1 cellular context compared by ENCODE assay signal in the genomic region with DNA sequence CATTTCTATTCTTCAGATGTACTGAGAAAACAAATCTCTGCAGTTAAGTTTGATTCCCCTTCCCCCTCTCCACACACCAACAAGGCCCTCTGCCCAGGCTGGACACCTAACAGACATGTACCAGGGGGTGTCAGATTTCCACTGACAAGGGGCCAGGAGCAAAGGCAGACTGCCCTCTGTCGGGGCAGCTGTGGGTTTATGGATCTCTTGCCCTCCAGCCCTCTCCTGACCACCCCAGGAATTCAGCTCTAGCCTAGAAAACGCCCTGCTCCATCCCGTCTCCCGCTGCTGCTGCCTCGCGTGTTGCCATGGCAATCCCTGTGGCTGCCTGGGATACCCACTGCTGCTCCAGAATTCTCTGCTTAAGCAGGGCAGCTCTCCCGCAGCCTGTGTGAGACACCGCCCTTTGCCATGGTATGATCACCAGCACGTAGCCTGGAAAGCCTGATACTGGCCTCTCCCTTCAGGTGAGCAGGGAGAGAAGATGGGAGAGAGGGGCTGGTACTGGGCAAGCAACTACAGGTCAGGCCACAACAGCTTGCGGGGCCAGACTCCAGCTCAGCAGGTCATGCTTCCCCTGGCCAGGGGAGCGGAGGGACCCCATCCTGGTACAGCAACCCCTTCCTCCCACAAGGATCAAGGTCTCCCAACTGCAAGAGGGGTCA.
TF ChIP-seq lines count a peak whose summit lies in the region.

No MANE protein-coding gene starts in this region.

TF ChIP-seq in K562, 482 proteins besides CTCF, POLR2A, EP300 and RAD21:
- TF ChIP-seq, protein P1, sequence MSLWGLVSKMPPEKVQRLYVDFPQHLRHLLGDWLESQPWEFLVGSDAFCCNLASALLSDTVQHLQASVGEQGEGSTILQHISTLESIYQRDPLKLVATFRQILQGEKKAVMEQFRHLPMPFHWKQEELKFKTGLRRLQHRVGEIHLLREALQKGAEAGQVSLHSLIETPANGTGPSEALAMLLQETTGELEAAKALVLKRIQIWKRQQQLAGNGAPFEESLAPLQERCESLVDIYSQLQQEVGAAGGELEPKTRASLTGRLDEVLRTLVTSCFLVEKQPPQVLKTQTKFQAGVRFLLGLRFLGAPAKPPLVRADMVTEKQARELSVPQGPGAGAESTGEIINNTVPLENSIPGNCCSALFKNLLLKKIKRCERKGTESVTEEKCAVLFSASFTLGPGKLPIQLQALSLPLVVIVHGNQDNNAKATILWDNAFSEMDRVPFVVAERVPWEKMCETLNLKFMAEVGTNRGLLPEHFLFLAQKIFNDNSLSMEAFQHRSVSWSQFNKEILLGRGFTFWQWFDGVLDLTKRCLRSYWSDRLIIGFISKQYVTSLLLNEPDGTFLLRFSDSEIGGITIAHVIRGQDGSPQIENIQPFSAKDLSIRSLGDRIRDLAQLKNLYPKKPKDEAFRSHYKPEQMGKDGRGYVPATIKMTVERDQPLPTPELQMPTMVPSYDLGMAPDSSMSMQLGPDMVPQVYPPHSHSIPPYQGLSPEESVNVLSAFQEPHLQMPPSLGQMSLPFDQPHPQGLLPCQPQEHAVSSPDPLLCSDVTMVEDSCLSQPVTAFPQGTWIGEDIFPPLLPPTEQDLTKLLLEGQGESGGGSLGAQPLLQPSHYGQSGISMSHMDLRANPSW (CRISPR knock-in tag; IDR thresholded peaks at IDR 0.05) = no peak
- no peak for TF ChIP-seq NFE2 (IDR thresholded peaks at IDR 0.05; ENCODE audit: low read depth)
- TF ChIP-seq ZNF124 (CRISPR knock-in tag; IDR thresholded peaks at IDR 0.05) = no peak
- peak; percentile 62 for TF ChIP-seq RFX1 (IDR thresholded peaks at IDR 0.05)
- TF ChIP-seq ZNF507 (tag; conservative IDR thresholded peaks at IDR 0.05) = no peak
- no peak for TF ChIP-seq POLR3A (IDR thresholded peaks at IDR 0.05; ENCODE audit: borderline replicate concordance, extremely low read depth, insufficient read depth, insufficient read length)
- TF ChIP-seq SMARCB1 (IDR thresholded peaks at IDR 0.05; ENCODE audit: insufficient read length, low read depth) = no peak
- no peak for TF ChIP-seq MCM7 (IDR thresholded peaks at IDR 0.05)
